ENCODE assay signal across 1 cellular context in genomic region chr2:232779935-232780334, GRCh38.
TF ChIP-seq lines count a peak whose summit lies in the region.

No MANE protein-coding gene starts in this region.

TF ChIP-seq in SK-N-SH, 30 proteins besides CTCF, POLR2A, EP300 and RAD21 (continued from another document):
- no peak for TF ChIP-seq RXRA (IDR thresholded peaks at IDR 0.05; ENCODE audit: borderline replicate concordance, low read depth)
- TF ChIP-seq JUND (IDR thresholded peaks at IDR 0.05), result no peak
- TF ChIP-seq EZH2phosphoT487 (IDR thresholded peaks at IDR 0.05; ENCODE audit: borderline replicate concordance, low read depth), result no peak
- TF ChIP-seq MEF2A (IDR thresholded peaks at IDR 0.05; ENCODE audit: borderline replicate concordance, low read depth), result no peak
- TF ChIP-seq, protein P1, sequence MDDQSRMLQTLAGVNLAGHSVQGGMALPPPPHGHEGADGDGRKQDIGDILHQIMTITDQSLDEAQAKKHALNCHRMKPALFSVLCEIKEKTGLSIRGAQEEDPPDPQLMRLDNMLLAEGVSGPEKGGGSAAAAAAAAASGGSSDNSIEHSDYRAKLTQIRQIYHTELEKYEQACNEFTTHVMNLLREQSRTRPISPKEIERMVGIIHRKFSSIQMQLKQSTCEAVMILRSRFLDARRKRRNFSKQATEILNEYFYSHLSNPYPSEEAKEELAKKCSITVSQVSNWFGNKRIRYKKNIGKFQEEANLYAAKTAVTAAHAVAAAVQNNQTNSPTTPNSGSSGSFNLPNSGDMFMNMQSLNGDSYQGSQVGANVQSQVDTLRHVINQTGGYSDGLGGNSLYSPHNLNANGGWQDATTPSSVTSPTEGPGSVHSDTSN (IDR thresholded peaks at IDR 0.05), result no peak
- TF ChIP-seq FOXM1 (IDR thresholded peaks at IDR 0.05; ENCODE audit: low read depth), result no peak
- no peak for TF ChIP-seq FOSL2 (IDR thresholded peaks at IDR 0.05; ENCODE audit: borderline replicate concordance, low read depth)
- TF ChIP-seq GABPA (IDR thresholded peaks at IDR 0.05; ENCODE audit: low read depth), result no peak
- no peak for TF ChIP-seq YY1 (IDR thresholded peaks at IDR 0.05; ENCODE audit: low read depth)
- no peak for TF ChIP-seq NFIC (IDR thresholded peaks at IDR 0.05; ENCODE audit: borderline replicate concordance)
